In the genomic region with DNA sequence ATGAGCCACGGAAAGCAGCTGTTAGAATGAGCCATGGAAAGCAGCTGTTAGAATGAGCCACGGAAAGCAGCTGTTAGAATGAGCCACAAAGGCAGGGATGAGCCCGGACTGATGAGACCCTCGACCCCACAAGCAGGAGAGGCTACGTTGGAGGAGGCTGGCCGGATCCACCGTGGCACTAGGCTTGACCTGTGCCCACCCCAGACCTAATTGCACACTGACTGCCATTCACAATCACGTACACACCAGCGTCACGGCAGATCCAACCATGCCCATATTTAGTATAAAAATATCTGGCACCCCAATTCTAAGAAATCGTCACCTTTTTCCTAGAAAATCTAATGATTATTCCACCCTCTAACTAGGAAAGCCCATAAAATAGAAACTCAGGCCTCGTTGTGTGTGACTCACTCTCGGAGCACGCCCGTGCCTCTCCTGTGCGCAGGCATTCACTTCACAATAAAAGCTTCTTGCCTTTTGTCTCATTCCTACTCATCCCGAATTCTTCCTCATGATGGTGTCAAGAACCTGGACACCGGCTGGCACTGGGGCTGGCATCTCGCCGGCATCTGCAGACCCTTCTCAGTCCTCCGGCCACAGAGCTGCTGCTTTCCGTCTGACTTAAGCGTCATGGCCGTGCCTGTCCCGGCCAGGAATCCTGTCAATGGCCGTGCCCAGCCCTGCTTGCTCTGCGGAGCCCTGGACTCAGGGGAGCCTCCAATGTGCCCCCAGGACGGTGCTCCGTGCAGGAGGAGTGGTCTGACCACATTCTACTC, we compare ENCODE assay signal across 1 cellular context.
A peak's percentile ranks its signal among the peaks of the same experiment; 100 is the strongest.
TF ChIP-seq lines count a peak whose summit lies in the region.

No MANE protein-coding gene starts in this region.

TF ChIP-seq in K562, 482 proteins besides CTCF, POLR2A, EP300 and RAD21 (continued from another document and continues in another):
- TF ChIP-seq, protein P1, sequence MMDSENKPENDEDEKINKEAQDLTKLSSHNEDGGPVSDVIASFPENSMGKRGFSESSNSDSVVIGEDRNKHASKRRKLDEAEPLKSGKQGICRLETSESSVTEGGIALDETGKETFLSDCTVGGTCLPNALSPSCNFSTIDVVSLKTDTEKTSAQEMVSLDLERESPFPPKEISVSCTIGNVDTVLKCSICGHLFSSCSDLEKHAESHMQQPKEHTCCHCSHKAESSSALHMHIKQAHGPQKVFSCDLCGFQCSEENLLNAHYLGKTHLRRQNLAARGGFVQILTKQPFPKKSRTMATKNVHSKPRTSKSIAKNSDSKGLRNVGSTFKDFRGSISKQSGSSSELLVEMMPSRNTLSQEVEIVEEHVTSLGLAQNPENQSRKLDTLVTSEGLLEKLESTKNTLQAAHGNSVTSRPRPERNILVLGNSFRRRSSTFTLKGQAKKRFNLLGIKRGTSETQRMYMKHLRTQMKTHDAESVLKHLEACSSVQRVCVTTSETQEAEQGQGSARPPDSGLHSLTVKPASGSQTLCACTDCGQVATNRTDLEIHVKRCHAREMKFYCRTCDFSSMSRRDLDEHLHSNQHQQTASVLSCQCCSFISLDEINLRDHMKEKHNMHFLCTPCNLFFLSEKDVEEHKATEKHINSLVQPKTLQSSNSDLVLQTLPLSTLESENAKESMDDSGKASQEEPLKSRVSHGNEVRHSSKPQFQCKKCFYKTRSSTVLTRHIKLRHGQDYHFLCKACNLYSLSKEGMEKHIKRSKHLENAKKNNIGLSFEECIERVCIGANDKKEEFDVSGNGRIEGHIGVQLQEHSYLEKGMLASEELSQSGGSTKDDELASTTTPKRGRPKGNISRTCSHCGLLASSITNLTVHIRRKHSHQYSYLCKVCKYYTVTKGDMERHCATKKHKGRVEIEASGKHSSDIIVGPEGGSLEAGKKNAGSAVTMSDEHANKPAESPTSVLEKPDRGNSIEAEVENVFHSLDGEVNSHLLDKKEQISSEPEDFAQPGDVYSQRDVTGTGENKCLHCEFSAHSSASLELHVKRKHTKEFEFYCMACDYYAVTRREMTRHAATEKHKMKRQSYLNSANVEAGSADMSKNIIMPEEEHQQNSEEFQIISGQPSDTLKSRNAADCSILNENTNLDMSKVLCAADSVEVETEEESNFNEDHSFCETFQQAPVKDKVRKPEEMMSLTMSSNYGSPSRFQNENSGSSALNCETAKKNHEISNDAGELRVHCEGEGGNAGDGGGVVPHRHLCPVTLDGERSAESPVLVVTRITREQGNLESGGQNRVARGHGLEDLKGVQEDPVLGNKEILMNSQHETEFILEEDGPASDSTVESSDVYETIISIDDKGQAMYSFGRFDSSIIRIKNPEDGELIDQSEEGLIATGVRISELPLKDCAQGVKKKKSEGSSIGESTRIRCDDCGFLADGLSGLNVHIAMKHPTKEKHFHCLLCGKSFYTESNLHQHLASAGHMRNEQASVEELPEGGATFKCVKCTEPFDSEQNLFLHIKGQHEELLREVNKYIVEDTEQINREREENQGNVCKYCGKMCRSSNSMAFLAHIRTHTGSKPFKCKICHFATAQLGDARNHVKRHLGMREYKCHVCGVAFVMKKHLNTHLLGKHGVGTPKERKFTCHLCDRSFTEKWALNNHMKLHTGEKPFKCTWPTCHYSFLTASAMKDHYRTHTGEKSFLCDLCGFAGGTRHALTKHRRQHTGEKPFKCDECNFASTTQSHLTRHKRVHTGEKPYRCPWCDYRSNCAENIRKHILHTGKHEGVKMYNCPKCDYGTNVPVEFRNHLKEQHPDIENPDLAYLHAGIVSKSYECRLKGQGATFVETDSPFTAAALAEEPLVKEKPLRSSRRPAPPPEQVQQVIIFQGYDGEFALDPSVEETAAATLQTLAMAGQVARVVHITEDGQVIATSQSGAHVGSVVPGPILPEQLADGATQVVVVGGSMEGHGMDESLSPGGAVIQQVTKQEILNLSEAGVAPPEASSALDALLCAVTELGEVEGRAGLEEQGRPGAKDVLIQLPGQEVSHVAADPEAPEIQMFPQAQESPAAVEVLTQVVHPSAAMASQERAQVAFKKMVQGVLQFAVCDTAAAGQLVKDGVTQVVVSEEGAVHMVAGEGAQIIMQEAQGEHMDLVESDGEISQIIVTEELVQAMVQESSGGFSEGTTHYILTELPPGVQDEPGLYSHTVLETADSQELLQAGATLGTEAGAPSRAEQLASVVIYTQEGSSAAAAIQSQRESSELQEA (IDR thresholded peaks at IDR 0.05; ENCODE audit: low read depth) = no peak
- TF ChIP-seq ZNF41 (CRISPR knock-in tag; conservative IDR thresholded peaks at IDR 0.05) (0 out of 2 replicates have a peak, but pooled peaks have one; percentile 35), TAF1 (IDR thresholded peaks at IDR 0.05; ENCODE audit: control insufficient read depth, extremely low read depth, insufficient read depth, low read length, severe bottlenecking) (no peak), SNIP1 (IDR thresholded peaks at IDR 0.05; ENCODE audit: low read depth) (no peak), U2AF1 (optimal IDR thresholded peaks at IDR 0.05; ENCODE audit: low read depth, low read length) (no peak), SMARCC2 (IDR thresholded peaks at IDR 0.05; ENCODE audit: low read depth) (peak; percentile 54; the same call in 1 of the 2 replicates), ZBTB11 (CRISPR knock-in tag; IDR thresholded peaks at IDR 0.05) (peak in 1 of 3 experiments; percentile 74; a peak in 2 of 6 replicates), MBD2 (IDR thresholded peaks at IDR 0.05; ENCODE audit: borderline replicate concordance, low read depth) (0 out of 2 replicates have a peak, but pooled peaks have one; percentile 48), NCOA6 (IDR thresholded peaks at IDR 0.05) (no peak), NR2C1 (IDR thresholded peaks at IDR 0.05) (no peak), NR2C1 (tag; IDR thresholded peaks at IDR 0.05) (peak; percentile 40; the same call in 1 of the 2 replicates), PURB (CRISPR knock-in tag; IDR thresholded peaks at IDR 0.05; ENCODE audit: low read depth) (no peak), HEY1 (CRISPR knock-in tag; IDR thresholded peaks at IDR 0.05; ENCODE audit: borderline replicate concordance) (no peak), ZNF354B (CRISPR knock-in tag; IDR thresholded peaks at IDR 0.05) (no peak), NR1H2 (CRISPR knock-in tag; IDR thresholded peaks at IDR 0.05) (0 out of 2 replicates have a peak, but pooled peaks have one; percentile 30), CGGBP1 (CRISPR knock-in tag; IDR thresholded peaks at IDR 0.05) (no peak), ZNF445 (CRISPR knock-in tag; IDR thresholded peaks at IDR 0.05; ENCODE audit: low read depth) (no peak), RBFOX2 (IDR thresholded peaks at IDR 0.05; ENCODE audit: low read depth, low read length) (peak; percentile 63), ZNF668 (CRISPR knock-in tag; IDR thresholded peaks at IDR 0.05) (0 out of 2 replicates have a peak, but pooled peaks have one; percentile 35), TCF3 (CRISPR knock-in tag; IDR thresholded peaks at IDR 0.05) (no peak)
- TF ChIP-seq, protein P2, sequence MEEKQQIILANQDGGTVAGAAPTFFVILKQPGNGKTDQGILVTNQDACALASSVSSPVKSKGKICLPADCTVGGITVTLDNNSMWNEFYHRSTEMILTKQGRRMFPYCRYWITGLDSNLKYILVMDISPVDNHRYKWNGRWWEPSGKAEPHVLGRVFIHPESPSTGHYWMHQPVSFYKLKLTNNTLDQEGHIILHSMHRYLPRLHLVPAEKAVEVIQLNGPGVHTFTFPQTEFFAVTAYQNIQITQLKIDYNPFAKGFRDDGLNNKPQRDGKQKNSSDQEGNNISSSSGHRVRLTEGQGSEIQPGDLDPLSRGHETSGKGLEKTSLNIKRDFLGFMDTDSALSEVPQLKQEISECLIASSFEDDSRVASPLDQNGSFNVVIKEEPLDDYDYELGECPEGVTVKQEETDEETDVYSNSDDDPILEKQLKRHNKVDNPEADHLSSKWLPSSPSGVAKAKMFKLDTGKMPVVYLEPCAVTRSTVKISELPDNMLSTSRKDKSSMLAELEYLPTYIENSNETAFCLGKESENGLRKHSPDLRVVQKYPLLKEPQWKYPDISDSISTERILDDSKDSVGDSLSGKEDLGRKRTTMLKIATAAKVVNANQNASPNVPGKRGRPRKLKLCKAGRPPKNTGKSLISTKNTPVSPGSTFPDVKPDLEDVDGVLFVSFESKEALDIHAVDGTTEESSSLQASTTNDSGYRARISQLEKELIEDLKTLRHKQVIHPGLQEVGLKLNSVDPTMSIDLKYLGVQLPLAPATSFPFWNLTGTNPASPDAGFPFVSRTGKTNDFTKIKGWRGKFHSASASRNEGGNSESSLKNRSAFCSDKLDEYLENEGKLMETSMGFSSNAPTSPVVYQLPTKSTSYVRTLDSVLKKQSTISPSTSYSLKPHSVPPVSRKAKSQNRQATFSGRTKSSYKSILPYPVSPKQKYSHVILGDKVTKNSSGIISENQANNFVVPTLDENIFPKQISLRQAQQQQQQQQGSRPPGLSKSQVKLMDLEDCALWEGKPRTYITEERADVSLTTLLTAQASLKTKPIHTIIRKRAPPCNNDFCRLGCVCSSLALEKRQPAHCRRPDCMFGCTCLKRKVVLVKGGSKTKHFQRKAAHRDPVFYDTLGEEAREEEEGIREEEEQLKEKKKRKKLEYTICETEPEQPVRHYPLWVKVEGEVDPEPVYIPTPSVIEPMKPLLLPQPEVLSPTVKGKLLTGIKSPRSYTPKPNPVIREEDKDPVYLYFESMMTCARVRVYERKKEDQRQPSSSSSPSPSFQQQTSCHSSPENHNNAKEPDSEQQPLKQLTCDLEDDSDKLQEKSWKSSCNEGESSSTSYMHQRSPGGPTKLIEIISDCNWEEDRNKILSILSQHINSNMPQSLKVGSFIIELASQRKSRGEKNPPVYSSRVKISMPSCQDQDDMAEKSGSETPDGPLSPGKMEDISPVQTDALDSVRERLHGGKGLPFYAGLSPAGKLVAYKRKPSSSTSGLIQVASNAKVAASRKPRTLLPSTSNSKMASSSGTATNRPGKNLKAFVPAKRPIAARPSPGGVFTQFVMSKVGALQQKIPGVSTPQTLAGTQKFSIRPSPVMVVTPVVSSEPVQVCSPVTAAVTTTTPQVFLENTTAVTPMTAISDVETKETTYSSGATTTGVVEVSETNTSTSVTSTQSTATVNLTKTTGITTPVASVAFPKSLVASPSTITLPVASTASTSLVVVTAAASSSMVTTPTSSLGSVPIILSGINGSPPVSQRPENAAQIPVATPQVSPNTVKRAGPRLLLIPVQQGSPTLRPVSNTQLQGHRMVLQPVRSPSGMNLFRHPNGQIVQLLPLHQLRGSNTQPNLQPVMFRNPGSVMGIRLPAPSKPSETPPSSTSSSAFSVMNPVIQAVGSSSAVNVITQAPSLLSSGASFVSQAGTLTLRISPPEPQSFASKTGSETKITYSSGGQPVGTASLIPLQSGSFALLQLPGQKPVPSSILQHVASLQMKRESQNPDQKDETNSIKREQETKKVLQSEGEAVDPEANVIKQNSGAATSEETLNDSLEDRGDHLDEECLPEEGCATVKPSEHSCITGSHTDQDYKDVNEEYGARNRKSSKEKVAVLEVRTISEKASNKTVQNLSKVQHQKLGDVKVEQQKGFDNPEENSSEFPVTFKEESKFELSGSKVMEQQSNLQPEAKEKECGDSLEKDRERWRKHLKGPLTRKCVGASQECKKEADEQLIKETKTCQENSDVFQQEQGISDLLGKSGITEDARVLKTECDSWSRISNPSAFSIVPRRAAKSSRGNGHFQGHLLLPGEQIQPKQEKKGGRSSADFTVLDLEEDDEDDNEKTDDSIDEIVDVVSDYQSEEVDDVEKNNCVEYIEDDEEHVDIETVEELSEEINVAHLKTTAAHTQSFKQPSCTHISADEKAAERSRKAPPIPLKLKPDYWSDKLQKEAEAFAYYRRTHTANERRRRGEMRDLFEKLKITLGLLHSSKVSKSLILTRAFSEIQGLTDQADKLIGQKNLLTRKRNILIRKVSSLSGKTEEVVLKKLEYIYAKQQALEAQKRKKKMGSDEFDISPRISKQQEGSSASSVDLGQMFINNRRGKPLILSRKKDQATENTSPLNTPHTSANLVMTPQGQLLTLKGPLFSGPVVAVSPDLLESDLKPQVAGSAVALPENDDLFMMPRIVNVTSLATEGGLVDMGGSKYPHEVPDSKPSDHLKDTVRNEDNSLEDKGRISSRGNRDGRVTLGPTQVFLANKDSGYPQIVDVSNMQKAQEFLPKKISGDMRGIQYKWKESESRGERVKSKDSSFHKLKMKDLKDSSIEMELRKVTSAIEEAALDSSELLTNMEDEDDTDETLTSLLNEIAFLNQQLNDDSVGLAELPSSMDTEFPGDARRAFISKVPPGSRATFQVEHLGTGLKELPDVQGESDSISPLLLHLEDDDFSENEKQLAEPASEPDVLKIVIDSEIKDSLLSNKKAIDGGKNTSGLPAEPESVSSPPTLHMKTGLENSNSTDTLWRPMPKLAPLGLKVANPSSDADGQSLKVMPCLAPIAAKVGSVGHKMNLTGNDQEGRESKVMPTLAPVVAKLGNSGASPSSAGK (IDR thresholded peaks at IDR 0.05) = peak; percentile 86
- TF ChIP-seq, protein P3, sequence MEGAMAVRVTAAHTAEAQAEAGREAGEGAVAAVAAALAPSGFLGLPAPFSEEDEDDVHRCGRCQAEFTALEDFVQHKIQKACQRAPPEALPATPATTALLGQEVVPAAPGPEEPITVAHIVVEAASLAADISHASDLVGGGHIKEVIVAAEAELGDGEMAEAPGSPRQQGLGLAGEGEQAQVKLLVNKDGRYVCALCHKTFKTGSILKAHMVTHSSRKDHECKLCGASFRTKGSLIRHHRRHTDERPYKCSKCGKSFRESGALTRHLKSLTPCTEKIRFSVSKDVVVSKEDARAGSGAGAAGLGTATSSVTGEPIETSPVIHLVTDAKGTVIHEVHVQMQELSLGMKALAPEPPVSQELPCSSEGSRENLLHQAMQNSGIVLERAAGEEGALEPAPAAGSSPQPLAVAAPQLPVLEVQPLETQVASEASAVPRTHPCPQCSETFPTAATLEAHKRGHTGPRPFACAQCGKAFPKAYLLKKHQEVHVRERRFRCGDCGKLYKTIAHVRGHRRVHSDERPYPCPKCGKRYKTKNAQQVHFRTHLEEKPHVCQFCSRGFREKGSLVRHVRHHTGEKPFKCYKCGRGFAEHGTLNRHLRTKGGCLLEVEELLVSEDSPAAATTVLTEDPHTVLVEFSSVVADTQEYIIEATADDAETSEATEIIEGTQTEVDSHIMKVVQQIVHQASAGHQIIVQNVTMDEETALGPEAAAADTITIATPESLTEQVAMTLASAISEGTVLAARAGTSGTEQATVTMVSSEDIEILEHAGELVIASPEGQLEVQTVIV (CRISPR knock-in tag; IDR thresholded peaks at IDR 0.05; ENCODE audit: borderline replicate concordance) = no peak
